Comparison of ENCODE assay signal across 2 cellular contexts in the genomic region with DNA sequence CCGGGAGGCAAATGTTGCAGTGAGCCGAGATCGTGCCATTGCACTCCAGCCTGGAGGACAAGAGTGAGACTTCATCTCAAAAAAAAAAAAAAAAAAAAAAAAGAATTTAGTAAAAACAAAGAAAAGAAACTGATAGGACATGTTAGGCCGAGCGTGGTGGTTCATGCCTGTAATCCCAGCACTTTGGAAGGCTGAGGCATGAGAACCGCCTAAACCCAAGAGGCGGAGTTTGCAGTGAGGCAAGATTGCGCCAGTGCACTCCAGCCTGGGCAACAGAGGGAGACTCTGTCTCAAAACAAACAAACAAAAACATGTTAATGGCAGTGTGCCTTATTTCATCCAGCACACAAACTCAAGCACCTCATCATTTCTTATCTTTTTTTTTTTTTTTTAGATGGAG. TPM values are rescaled to one million over a fixed set of nuclear protein-coding genes. Genes with fewer than 3 reads are reported as not detected.
"Had no signal": no experiment of that assay in that cellular context is flagged by ENCODE, and none has a peak within 500 bp of the region (broad histone marks: within the 10 kb centered on the region; RNA-seq: fewer than 3 reads in every experiment).

No MANE protein-coding gene starts in this region.

RNA-seq across cellular contexts. Expression of a gene that starts 42.6 kb away (rescaled TPM):
- total RNA-seq: RPMI7951, SJCRH30 had no signal
